Comparison of ENCODE assay signal across 1 cellular context in the genomic region with DNA sequence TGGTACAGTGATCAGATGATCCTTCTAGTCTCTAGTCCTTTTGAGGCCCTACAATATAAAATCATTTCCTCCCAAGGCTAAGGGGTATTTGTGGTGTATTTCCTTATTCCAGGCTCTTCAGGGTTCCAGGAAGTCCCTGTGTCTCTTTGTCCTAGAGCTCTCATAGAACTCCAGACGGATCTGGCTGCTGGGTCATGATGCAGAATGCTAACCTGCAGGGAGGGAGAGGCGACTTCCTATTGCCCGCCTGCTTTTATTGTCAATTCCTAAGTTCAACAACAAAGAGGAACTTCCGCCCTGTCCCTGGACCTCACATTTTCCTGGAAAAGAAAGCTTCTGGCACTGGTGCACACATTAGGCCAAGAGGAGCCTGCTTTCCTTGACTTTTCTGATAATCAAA.
TF ChIP-seq lines count a peak whose summit lies in the region.

No MANE protein-coding gene starts in this region.

TF ChIP-seq in HCT116, 20 proteins besides CTCF, POLR2A, EP300 and RAD21 (continued from another document):
- TF ChIP-seq, protein P1, sequence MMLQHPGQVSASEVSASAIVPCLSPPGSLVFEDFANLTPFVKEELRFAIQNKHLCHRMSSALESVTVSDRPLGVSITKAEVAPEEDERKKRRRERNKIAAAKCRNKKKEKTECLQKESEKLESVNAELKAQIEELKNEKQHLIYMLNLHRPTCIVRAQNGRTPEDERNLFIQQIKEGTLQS (IDR thresholded peaks at IDR 0.05) = no peak
